ENCODE assay signal across 15 cellular contexts in genomic region chr10:4638116-4638515, GRCh38.
DNase-seq lines count a peak whose midpoint lies in the region; ATAC-seq and TF ChIP-seq lines count a peak whose summit lies in the region.
"Had no signal": no experiment of that assay in that cellular context is flagged by ENCODE, and none has a peak within 500 bp of the region (broad histone marks: within the 10 kb centered on the region; RNA-seq: fewer than 3 reads in every experiment).

No MANE protein-coding gene starts in this region.

- H2BK5ac ChIP-seq in mesenchymal stem cell (ENCODE audit: low read depth, low read length, poor library complexity, severe bottlenecking), result no peak overlapping the region

- ATAC-seq in Right ventricle myocardium inferior (peak; percentile 85), heart right ventricle (peak; percentile 68 to 95 (median 88)), upper lobe of right lung (peak; percentile 72)
- ATAC-seq: CD8-positive, alpha-beta T cell had no signal

- peak overlapping the region in 1 of 2 experiments; percentile 53 for H3K14ac ChIP-seq in mesenchymal stem cell (ENCODE audit: low read length in 2 of 2)

- CTCF ChIA-PET in activated CD4-positive, alpha-beta T cell treated with anti-CD3 and anti-CD28 coated beads, Interleukin-2, amount 10 ng/mL, durations not matched to agents 7 days and 5 days (lab: Charles Lee), result no interaction called here

- no peaks in the 10 kb centered on the region for H3K4me1 Mint-ChIP-seq in activated CD4-positive, alpha-beta T cell treated with anti-CD3 and anti-CD28 coated beads, Interleukin-2, amount 10 ng/mL, durations not matched to agents 7 days and 5 days

- H3K4me3 Mint-ChIP-seq in activated CD4-positive, alpha-beta T cell treated with anti-CD3 and anti-CD28 coated beads, Interleukin-2, amount 10 ng/mL, durations not matched to agents 7 days and 5 days, result no peak overlapping the region
- H3K4me3 Mint-ChIP-seq: CD8-positive, alpha-beta T cell had no signal

- no peak overlapping the region for H3K18ac ChIP-seq in mesenchymal stem cell (ENCODE audit: low read depth in 1 of 2, low read length in 2 of 2)

- H3K36me3 ChIP-seq in right atrium auricular region (no peaks in the 10 kb centered on the region), heart right ventricle (no peaks in the 10 kb centered on the region), mesenchymal stem cell (ENCODE audit: control insufficient read depth in 1 of 2, insufficient read depth in 2 of 2, low read depth in 1 of 2, low read length in 2 of 2) (no peaks in the 10 kb centered on the region), upper lobe of right lung (no peaks in the 10 kb centered on the region)
- H3K36me3 ChIP-seq: BLaER1 had no signal

- DNase-seq in Right ventricle myocardium inferior (ENCODE audit: missing footprints) (peak; percentile 74), right atrium auricular region (ENCODE audit: low spot score) (no peak), heart right ventricle (peak; percentile 40 to 62), mesenchymal stem cell (no peak), upper lobe of right lung (no peak), NCI-H524 treated with DMSO at 0.1 percent for 48 hours (lab: John Stamatoyannopoulos, UW) (no peak), ureter (ENCODE audit: low spot score) (no peak)
- DNase-seq in activated CD4-positive, alpha-beta T cell treated with anti-CD3 and anti-CD28 coated beads, Interleukin-2, amount 10 ng/mL, durations not matched to agents 7 days and 5 days, result no peak
- DNase-seq: 8988T; CD8-positive, alpha-beta T cell; KG1; NCI-H1092; NCI-H1694; NCI-H510A treated with DMSO at 0.1 percent for 48 hours had no signal

- H3K27me3 Mint-ChIP-seq in activated CD4-positive, alpha-beta T cell treated with anti-CD3 and anti-CD28 coated beads, Interleukin-2, amount 10 ng/mL, durations not matched to agents 7 days and 5 days, result peaks cover 2% of the 10 kb centered on the region

- no peaks in the 10 kb centered on the region for H3K79me1 ChIP-seq in mesenchymal stem cell (replicated peaks; ENCODE audit: low read length, poor library complexity, severe bottlenecking)

- H3K4me3 ChIP-seq in right atrium auricular region, result no peak overlapping the region
- H3K4me3 ChIP-seq in heart right ventricle, result no peak overlapping the region
- H3K4me3 ChIP-seq in mesenchymal stem cell (ENCODE audit: insufficient read depth in 1 of 2, low read depth in 1 of 2, low read length in 2 of 2), result no peak overlapping the region
- no peak overlapping the region for H3K4me3 ChIP-seq in upper lobe of right lung
- H3K4me3 ChIP-seq: BLaER1 had no signal

- intact Hi-C loops in Right ventricle myocardium inferior (cut with DNase I) (no loop called here), heart right ventricle (cut with DNase I) (loop anchor here in 2 of 10 donors (1.0 to 5.0 kb wide), 2 partner anchors 24 to 121 kb away; no protein-coding TSS in a partner anchor), upper lobe of right lung (cut with DNase I) (no loop called here)

- H3K27ac Mint-ChIP-seq in activated CD4-positive, alpha-beta T cell treated with anti-CD3 and anti-CD28 coated beads, Interleukin-2, amount 10 ng/mL, durations not matched to agents 7 days and 5 days, result no peak overlapping the region
- H3K27ac Mint-ChIP-seq: CD8-positive, alpha-beta T cell had no signal

- H2AFZ ChIP-seq in mesenchymal stem cell (ENCODE audit: low read depth, low read length), result no peak overlapping the region

- H4K8ac ChIP-seq in mesenchymal stem cell (ENCODE audit: low read length), result peak overlapping the region; percentile 64

- H2BK120ac ChIP-seq in mesenchymal stem cell (ENCODE audit: low read depth, low read length), result no peak overlapping the region

- H2BK15ac ChIP-seq in mesenchymal stem cell (ENCODE audit: low read depth, poor library complexity, severe bottlenecking), result no peak overlapping the region

- H3K9me3 ChIP-seq in right atrium auricular region (no peaks in the 10 kb centered on the region), heart right ventricle (no peaks in the 10 kb centered on the region), mesenchymal stem cell (ENCODE audit: control insufficient read depth, low read length) (no peaks in the 10 kb centered on the region), upper lobe of right lung (no peaks in the 10 kb centered on the region)

- H3K4me2 ChIP-seq in mesenchymal stem cell (ENCODE audit: low read length, poor library complexity, severe bottlenecking), result no peak overlapping the region
- H3K4me2 ChIP-seq: BLaER1 had no signal

- no peak overlapping the region for H3K9ac ChIP-seq in mesenchymal stem cell (ENCODE audit: low read length)
- H3K9ac ChIP-seq: BLaER1 had no signal

- TF ChIP-seq CTCF in right atrium auricular region (IDR thresholded peaks at IDR 0.05) (no peak), heart right ventricle (IDR thresholded peaks at IDR 0.05) (no peak), upper lobe of right lung (IDR thresholded peaks at IDR 0.05) (no peak)

- H3K4me1 ChIP-seq in right atrium auricular region (peaks cover 1 to 41% of the 10 kb centered on the region in 2 donors), heart right ventricle (peaks cover 0 to 23% (median 15%) of the 10 kb centered on the region in 9 donors), mesenchymal stem cell (ENCODE audit: control insufficient read depth, insufficient read depth, low read depth, low read length) (peaks cover 3% of the 10 kb centered on the region), upper lobe of right lung (no peaks in the 10 kb centered on the region)
- H3K4me1 ChIP-seq: BLaER1 had no signal

- POLR2A ChIA-PET in activated CD4-positive, alpha-beta T cell treated with anti-CD3 and anti-CD28 coated beads, Interleukin-2, amount 10 ng/mL, durations not matched to agents 7 days and 5 days (lab: Charles Lee), result no interaction called here

- H4K91ac ChIP-seq in mesenchymal stem cell (ENCODE audit: low read length), result peak overlapping the region; percentile 61

- 46 to 75% methylated on average over 2 of the region's 2 CpGs for WGBS in heart right ventricle, 2 donors
- no CpG with 5 or more reads among the region's 2 CpGs for WGBS in mesenchymal stem cell

- no peaks in the 10 kb centered on the region for H3K9me3 Mint-ChIP-seq in activated CD4-positive, alpha-beta T cell treated with anti-CD3 and anti-CD28 coated beads, Interleukin-2, amount 10 ng/mL, durations not matched to agents 7 days and 5 days
- H3K9me3 Mint-ChIP-seq: CD8-positive, alpha-beta T cell had no signal

- peak overlapping the region in 1 of 2 experiments; percentile 90 for H3K23ac ChIP-seq in mesenchymal stem cell (ENCODE audit: low read length in 2 of 2)

- H3K4ac ChIP-seq in mesenchymal stem cell (ENCODE audit: low read depth in 1 of 2, low read length in 2 of 2), result no peak overlapping the region

- H2AK5ac ChIP-seq in mesenchymal stem cell (ENCODE audit: low read length, severe bottlenecking), result no peak overlapping the region

- H3K27ac ChIP-seq in right atrium auricular region (peak overlapping the region in 1 of 2 donors; percentile 86), heart right ventricle (peak overlapping the region in 5 of 10 donors; percentile 22 to 80 (median 61)), mesenchymal stem cell (ENCODE audit: low read length, poor library complexity, severe bottlenecking) (no peak overlapping the region), upper lobe of right lung (no peak overlapping the region)
- H3K27ac ChIP-seq: BLaER1 had no signal

- H3K36me3 Mint-ChIP-seq in activated CD4-positive, alpha-beta T cell treated with anti-CD3 and anti-CD28 coated beads, Interleukin-2, amount 10 ng/mL, durations not matched to agents 7 days and 5 days (ENCODE audit: low read depth), result no peaks in the 10 kb centered on the region
- H3K36me3 Mint-ChIP-seq: CD8-positive, alpha-beta T cell had no signal

- H3K27me3 ChIP-seq in right atrium auricular region, result no peaks in the 10 kb centered on the region
- no peaks in the 10 kb centered on the region for H3K27me3 ChIP-seq in heart right ventricle
- H3K27me3 ChIP-seq in mesenchymal stem cell (ENCODE audit: control insufficient read depth in 1 of 2, insufficient read depth in 1 of 2, low read length in 2 of 2), result no peaks in the 10 kb centered on the region
- H3K27me3 ChIP-seq in upper lobe of right lung, result no peaks in the 10 kb centered on the region
- H3K27me3 ChIP-seq: BLaER1 had no signal

- H2BK12ac ChIP-seq in mesenchymal stem cell (ENCODE audit: low read length in 2 of 2), result peak overlapping the region in 1 of 2 experiments; percentile 6

Comparison
In these comparisons a context has a peak if more than half of its experiments do, and no peak if none do; other contexts are left out.
1. DNase-seq: peak in Right ventricle myocardium inferior (single experiment) and heart right ventricle (2 of 2); none in right atrium auricular region (single experiment), mesenchymal stem cell (single experiment), upper lobe of right lung (single experiment), NCI-H524 treated with DMSO at 0.1 percent for 48 hours (single experiment), activated CD4-positive, alpha-beta T cell treated with anti-CD3 and anti-CD28 coated beads, Interleukin-2, amount 10 ng/mL, durations not matched to agents 7 days and 5 days (single experiment) and ureter (single experiment).
2. Peak in every context shown above with its lines, with median percentiles within 50 percentile points of each other: ATAC-seq.